In genomic region chr18:45332911-45333310, GRCh38 we compare ENCODE assay signal across 25 cellular contexts.
"Had no signal": no experiment of that assay in that cellular context is flagged by ENCODE, and none has a peak within 500 bp of the region (broad histone marks: within the 10 kb centered on the region; RNA-seq: fewer than 3 reads in every experiment).

No MANE protein-coding gene starts in this region.

- H3K27me3 ChIP-seq: colonic mucosa, foreskin keratinocyte, pancreas, right atrium auricular region, stomach, thyroid gland had no signal

- H3K4me3 ChIP-seq: colonic mucosa, pancreas, right atrium auricular region, stomach, thyroid gland had no signal

- ATAC-seq: esophagus mucosa; foreskin keratinocyte; left lobe of liver; naive thymus-derived CD8-positive, alpha-beta T cell; pancreas; sciatic nerve; stimulated activated effector memory CD8-positive, alpha-beta T cell treated with anti-CD3 and anti-CD28 coated beads, Interleukin-12 subunit alpha, Interleukin-12 subunit beta, amount 100 ng/mL, for 72 hours had no signal

- H3K27ac ChIP-seq: colonic mucosa, epithelial cell of prostate, foreskin keratinocyte, pancreas, stomach, thyroid gland had no signal

- H3K27ac Mint-ChIP-seq: dendritic cell treated with granulocyte-macrophage colony-stimulating factor and Interleukin-4, amounts not matched to agents 40 ng/mL and 50 ng/mL, for 4 days; endodermal cell; immature natural killer cell; naive thymus-derived CD8-positive, alpha-beta T cell; stimulated activated effector memory CD8-positive, alpha-beta T cell treated with anti-CD3 and anti-CD28 coated beads, Interleukin-12 subunit alpha, Interleukin-12 subunit beta, amount 100 ng/mL, for 72 hours had no signal

- H3K4me1 ChIP-seq: colonic mucosa, pancreas, stomach, thyroid gland had no signal

- H3K9me3 Mint-ChIP-seq: central memory CD8-positive, alpha-beta T cell; dendritic cell treated with granulocyte-macrophage colony-stimulating factor and Interleukin-4, amounts not matched to agents 40 ng/mL and 50 ng/mL, for 4 days; stimulated activated effector memory CD8-positive, alpha-beta T cell treated with anti-CD3 and anti-CD28 coated beads, Interleukin-12 subunit alpha, Interleukin-12 subunit beta, amount 100 ng/mL, for 72 hours had no signal

- H3K9me3 ChIP-seq: colonic mucosa, pancreas, right atrium auricular region, stomach, thyroid gland had no signal

- H3K4me3 Mint-ChIP-seq: central memory CD8-positive, alpha-beta T cell; dendritic cell treated with granulocyte-macrophage colony-stimulating factor and Interleukin-4, amounts not matched to agents 40 ng/mL and 50 ng/mL, for 4 days; endodermal cell; immature natural killer cell; naive thymus-derived CD8-positive, alpha-beta T cell; stimulated activated effector memory CD8-positive, alpha-beta T cell treated with anti-CD3 and anti-CD28 coated beads, Interleukin-12 subunit alpha, Interleukin-12 subunit beta, amount 100 ng/mL, for 72 hours had no signal

- H3K4me1 Mint-ChIP-seq: central memory CD8-positive, alpha-beta T cell; immature natural killer cell; naive thymus-derived CD8-positive, alpha-beta T cell; stimulated activated effector memory CD8-positive, alpha-beta T cell treated with anti-CD3 and anti-CD28 coated beads, Interleukin-12 subunit alpha, Interleukin-12 subunit beta, amount 100 ng/mL, for 72 hours had no signal

- H3K36me3 Mint-ChIP-seq: immature natural killer cell; naive thymus-derived CD8-positive, alpha-beta T cell; stimulated activated effector memory CD8-positive, alpha-beta T cell treated with anti-CD3 and anti-CD28 coated beads, Interleukin-12 subunit alpha, Interleukin-12 subunit beta, amount 100 ng/mL, for 72 hours had no signal

- H3K36me3 ChIP-seq: colonic mucosa, pancreas, right atrium auricular region, stomach, thyroid gland had no signal

- DNase-seq: colonic mucosa; effector CD8-positive, alpha-beta T cell; endodermal cell; foreskin keratinocyte; hypothalamus; immature natural killer cell; kidney; mesenchymal stem cell; naive thymus-derived CD8-positive, alpha-beta T cell; occipital lobe; pancreas; stimulated activated CD4-positive, alpha-beta T cell treated with anti-CD3 and anti-CD28 coated beads, Interleukin-2, amount 100 ng/mL, for 24 hours; stimulated activated CD4-positive, alpha-beta T cell treated with anti-CD3 and anti-CD28 coated beads, Interleukin-4, amount 100 ng/mL, for 24 hours; stimulated activated naive CD4-positive, alpha-beta T cell treated with Interleukin-2 at 50 U/mL for 16 hours; stomach; thyroid gland; trophoblast cell had no signal
